ENCODE assay signal across 8 cellular contexts in genomic region chr1:58784758-58785423, GRCh38. TPM values are rescaled to one million over a fixed set of nuclear protein-coding genes. Genes with fewer than 3 reads are reported as not detected.
DNase-seq lines count a peak whose midpoint lies in the region; ATAC-seq and TF ChIP-seq lines count a peak whose summit lies in the region.

No MANE protein-coding gene starts in this region.

- H3K4me3 ChIP-seq in left ventricle myocardium inferior = peak overlapping the region; percentile 94

- H3K4me3 Mint-ChIP-seq in T-cell (peak overlapping the region; percentile 95 to 98 (median 97)), type B pancreatic cell (peak overlapping the region; percentile 97)

- peak; percentile 24 for DNase-seq in NCI-H1436 (lab: John Stamatoyannopoulos, UW)
- no peak for DNase-seq in NCI-H1436 treated with DMSO at 0.1 percent for 48 hours (lab: John Stamatoyannopoulos, UW)
- peak; percentile 47 for DNase-seq in NCI-H128 (lab: John Stamatoyannopoulos, UW; ENCODE audit: unreplicated experiment)
- peak; percentile 75 to 96 (median 92) for DNase-seq in T-cell
- peak; percentile 90 for DNase-seq in amniotic stem cell (lab: John Stamatoyannopoulos, UW)
- DNase-seq in left ventricle myocardium inferior = peak; percentile 90
- peak; percentile 97 for DNase-seq in posterior vena cava (ENCODE audit: low spot score)
- DNase-seq in type B pancreatic cell (ENCODE audit: extremely low spot score, unreplicated experiment) = peak; percentile 85

- CTCF ChIA-PET in T-cell (lab: Charles Lee) = interaction anchor here (0.6 to 0.7 kb wide), 2 partner anchors 158 to 184 kb away, joined by 3 read pairs; no protein-coding TSS in a partner anchor

- POLR2A ChIA-PET in T-cell (lab: Charles Lee) = interaction anchor here in 1 of 2 donors (0.6 kb wide), 1 partner anchor 917 kb away, joined by 7 read pairs; no protein-coding TSS in a partner anchor

- H3K36me3 Mint-ChIP-seq in T-cell (peaks cover 34% of the 10 kb centered on the region), type B pancreatic cell (peaks cover 30% of the 10 kb centered on the region)

- no peaks in the 10 kb centered on the region for H3K27me3 ChIP-seq in left ventricle myocardium inferior (ENCODE audit: low read depth)

- intact Hi-C loops in left ventricle myocardium inferior (cut with micrococcal nuclease) (loop anchor here (10.0 kb wide), 4 partner anchors 120 to 910 kb away; partner anchors contain the start of gene FGGY), posterior vena cava (cut with DNase I) (loop anchor here in 1 of 2 donors (10.0 kb wide), 1 partner anchor 110 kb away; no protein-coding TSS in a partner anchor)

- peak; percentile 76 for TF ChIP-seq CTCF in left ventricle myocardium inferior (IDR thresholded peaks at IDR 0.05; ENCODE audit: borderline replicate concordance)
- peak; percentile 72 for TF ChIP-seq CTCF in type B pancreatic cell (conservative IDR thresholded peaks at IDR 0.05)

- H3K27ac ChIP-seq in left ventricle myocardium inferior (replicated peaks) = peak overlapping the region; percentile 99

- ATAC-seq in T-cell (replicated peaks in 1 of 4) = peak; percentile 22 to 29 (median 28)

- H3K9me3 Mint-ChIP-seq in T-cell (peaks cover 5 to 11% (median 7%) of the 10 kb centered on the region in 3 donors), type B pancreatic cell (peaks cover 6% of the 10 kb centered on the region)

- H3K4me1 Mint-ChIP-seq in T-cell (peaks cover 40 to 52% (median 46%) of the 10 kb centered on the region in 3 donors), type B pancreatic cell (ENCODE audit: unreplicated experiment) (peaks cover 21% of the 10 kb centered on the region)

- H3K36me3 ChIP-seq in left ventricle myocardium inferior = peaks cover 16% of the 10 kb centered on the region

- peaks cover 0 to 2% of the 10 kb centered on the region in 2 donors for H3K27me3 Mint-ChIP-seq in T-cell
- H3K27me3 Mint-ChIP-seq in type B pancreatic cell = peaks cover 13% of the 10 kb centered on the region

- H3K4me1 ChIP-seq in left ventricle myocardium inferior = peaks cover 53% of the 10 kb centered on the region

- H3K27ac Mint-ChIP-seq in T-cell (peak overlapping the region; percentile 96 to 98), type B pancreatic cell (peak overlapping the region; percentile 100)

- H3K9me3 ChIP-seq in left ventricle myocardium inferior (replicated peaks) = peaks cover 11% of the 10 kb centered on the region

RNA-seq across cellular contexts. Expression of gene JUN, which starts 1.0 kb away (rescaled TPM):
- total RNA-seq in T-cell (1,000 to 10,000 TPM in 1 of 5 donors, 100 to 1,000 TPM in 1, 10 to 100 TPM in 3; 43.2 to 1,335 (median 56.6) TPM), left ventricle myocardium inferior (101 TPM), posterior vena cava (100 to 1,000 TPM; 120 to 219 TPM), type B pancreatic cell (ENCODE audit: low replicate concordance) (160 and 262 TPM in 2 replicates)
